1 cellular context compared by ENCODE assay signal in the genomic region with DNA sequence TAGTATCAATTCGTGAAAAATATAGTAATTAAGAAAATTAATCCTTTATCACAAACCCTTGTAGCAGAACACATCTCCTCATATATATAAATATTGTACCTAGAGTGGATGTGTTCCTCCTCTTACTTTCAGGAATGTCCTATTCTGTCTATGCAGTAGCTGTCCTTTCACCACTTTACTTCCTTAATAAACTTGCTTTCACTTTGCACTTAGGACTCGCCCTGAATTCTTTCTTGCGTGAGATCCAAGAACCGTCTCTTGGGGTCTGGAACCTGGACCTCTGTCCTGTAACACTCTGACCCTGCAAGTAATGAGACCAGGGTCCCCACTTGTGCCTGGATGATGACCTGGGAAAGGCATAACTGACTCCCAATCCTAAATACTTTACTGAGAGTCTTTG.
TF ChIP-seq lines count a peak whose summit lies in the region.

No MANE protein-coding gene starts in this region.

TF ChIP-seq in HepG2, 621 proteins besides CTCF, POLR2A, EP300 and RAD21 (continued from another document):
- no peak for TF ChIP-seq HMG20A (CRISPR knock-in tag; IDR thresholded peaks at IDR 0.05; ENCODE audit: borderline replicate concordance)
- no peak for TF ChIP-seq NRL (CRISPR knock-in tag; IDR thresholded peaks at IDR 0.05; ENCODE audit: borderline replicate concordance)
- TF ChIP-seq ISL2 (CRISPR knock-in tag; IDR thresholded peaks at IDR 0.05), result no peak
- TF ChIP-seq, protein P1, sequence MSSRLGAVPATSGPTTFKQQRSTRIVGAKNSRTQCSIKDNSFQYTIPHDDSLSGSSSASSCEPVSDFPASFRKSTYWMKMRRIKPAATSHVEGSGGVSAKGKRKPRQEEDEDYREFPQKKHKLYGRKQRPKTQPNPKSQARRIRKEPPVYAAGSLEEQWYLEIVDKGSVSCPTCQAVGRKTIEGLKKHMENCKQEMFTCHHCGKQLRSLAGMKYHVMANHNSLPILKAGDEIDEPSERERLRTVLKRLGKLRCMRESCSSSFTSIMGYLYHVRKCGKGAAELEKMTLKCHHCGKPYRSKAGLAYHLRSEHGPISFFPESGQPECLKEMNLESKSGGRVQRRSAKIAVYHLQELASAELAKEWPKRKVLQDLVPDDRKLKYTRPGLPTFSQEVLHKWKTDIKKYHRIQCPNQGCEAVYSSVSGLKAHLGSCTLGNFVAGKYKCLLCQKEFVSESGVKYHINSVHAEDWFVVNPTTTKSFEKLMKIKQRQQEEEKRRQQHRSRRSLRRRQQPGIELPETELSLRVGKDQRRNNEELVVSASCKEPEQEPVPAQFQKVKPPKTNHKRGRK (CRISPR knock-in tag; IDR thresholded peaks at IDR 0.05), result no peak
- TF ChIP-seq SALL2 (CRISPR knock-in tag; IDR thresholded peaks at IDR 0.05), result no peak
- TF ChIP-seq, protein P2, sequence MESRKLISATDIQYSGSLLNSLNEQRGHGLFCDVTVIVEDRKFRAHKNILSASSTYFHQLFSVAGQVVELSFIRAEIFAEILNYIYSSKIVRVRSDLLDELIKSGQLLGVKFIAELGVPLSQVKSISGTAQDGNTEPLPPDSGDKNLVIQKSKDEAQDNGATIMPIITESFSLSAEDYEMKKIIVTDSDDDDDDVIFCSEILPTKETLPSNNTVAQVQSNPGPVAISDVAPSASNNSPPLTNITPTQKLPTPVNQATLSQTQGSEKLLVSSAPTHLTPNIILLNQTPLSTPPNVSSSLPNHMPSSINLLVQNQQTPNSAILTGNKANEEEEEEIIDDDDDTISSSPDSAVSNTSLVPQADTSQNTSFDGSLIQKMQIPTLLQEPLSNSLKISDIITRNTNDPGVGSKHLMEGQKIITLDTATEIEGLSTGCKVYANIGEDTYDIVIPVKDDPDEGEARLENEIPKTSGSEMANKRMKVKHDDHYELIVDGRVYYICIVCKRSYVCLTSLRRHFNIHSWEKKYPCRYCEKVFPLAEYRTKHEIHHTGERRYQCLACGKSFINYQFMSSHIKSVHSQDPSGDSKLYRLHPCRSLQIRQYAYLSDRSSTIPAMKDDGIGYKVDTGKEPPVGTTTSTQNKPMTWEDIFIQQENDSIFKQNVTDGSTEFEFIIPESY (CRISPR knock-in tag; IDR thresholded peaks at IDR 0.05), result no peak
- TF ChIP-seq, protein P3, sequence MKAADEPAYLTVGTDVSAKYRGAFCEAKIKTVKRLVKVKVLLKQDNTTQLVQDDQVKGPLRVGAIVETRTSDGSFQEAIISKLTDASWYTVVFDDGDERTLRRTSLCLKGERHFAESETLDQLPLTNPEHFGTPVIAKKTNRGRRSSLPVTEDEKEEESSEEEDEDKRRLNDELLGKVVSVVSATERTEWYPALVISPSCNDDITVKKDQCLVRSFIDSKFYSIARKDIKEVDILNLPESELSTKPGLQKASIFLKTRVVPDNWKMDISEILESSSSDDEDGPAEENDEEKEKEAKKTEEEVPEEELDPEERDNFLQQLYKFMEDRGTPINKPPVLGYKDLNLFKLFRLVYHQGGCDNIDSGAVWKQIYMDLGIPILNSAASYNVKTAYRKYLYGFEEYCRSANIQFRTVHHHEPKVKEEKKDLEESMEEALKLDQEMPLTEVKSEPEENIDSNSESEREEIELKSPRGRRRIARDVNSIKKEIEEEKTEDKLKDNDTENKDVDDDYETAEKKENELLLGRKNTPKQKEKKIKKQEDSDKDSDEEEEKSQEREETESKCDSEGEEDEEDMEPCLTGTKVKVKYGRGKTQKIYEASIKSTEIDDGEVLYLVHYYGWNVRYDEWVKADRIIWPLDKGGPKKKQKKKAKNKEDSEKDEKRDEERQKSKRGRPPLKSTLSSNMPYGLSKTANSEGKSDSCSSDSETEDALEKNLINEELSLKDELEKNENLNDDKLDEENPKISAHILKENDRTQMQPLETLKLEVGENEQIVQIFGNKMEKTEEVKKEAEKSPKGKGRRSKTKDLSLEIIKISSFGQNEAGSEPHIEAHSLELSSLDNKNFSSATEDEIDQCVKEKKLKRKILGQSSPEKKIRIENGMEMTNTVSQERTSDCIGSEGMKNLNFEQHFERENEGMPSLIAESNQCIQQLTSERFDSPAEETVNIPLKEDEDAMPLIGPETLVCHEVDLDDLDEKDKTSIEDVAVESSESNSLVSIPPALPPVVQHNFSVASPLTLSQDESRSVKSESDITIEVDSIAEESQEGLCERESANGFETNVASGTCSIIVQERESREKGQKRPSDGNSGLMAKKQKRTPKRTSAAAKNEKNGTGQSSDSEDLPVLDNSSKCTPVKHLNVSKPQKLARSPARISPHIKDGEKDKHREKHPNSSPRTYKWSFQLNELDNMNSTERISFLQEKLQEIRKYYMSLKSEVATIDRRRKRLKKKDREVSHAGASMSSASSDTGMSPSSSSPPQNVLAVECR (CRISPR knock-in tag; IDR thresholded peaks at IDR 0.05; ENCODE audit: borderline replicate concordance), result no peak
- TF ChIP-seq DNMT3B (CRISPR knock-in tag; conservative IDR thresholded peaks at IDR 0.05), result no peak
- TF ChIP-seq EHMT2 (IDR thresholded peaks at IDR 0.05; ENCODE audit: borderline replicate concordance, low read depth, low read length), result no peak
- TF ChIP-seq, protein P4, sequence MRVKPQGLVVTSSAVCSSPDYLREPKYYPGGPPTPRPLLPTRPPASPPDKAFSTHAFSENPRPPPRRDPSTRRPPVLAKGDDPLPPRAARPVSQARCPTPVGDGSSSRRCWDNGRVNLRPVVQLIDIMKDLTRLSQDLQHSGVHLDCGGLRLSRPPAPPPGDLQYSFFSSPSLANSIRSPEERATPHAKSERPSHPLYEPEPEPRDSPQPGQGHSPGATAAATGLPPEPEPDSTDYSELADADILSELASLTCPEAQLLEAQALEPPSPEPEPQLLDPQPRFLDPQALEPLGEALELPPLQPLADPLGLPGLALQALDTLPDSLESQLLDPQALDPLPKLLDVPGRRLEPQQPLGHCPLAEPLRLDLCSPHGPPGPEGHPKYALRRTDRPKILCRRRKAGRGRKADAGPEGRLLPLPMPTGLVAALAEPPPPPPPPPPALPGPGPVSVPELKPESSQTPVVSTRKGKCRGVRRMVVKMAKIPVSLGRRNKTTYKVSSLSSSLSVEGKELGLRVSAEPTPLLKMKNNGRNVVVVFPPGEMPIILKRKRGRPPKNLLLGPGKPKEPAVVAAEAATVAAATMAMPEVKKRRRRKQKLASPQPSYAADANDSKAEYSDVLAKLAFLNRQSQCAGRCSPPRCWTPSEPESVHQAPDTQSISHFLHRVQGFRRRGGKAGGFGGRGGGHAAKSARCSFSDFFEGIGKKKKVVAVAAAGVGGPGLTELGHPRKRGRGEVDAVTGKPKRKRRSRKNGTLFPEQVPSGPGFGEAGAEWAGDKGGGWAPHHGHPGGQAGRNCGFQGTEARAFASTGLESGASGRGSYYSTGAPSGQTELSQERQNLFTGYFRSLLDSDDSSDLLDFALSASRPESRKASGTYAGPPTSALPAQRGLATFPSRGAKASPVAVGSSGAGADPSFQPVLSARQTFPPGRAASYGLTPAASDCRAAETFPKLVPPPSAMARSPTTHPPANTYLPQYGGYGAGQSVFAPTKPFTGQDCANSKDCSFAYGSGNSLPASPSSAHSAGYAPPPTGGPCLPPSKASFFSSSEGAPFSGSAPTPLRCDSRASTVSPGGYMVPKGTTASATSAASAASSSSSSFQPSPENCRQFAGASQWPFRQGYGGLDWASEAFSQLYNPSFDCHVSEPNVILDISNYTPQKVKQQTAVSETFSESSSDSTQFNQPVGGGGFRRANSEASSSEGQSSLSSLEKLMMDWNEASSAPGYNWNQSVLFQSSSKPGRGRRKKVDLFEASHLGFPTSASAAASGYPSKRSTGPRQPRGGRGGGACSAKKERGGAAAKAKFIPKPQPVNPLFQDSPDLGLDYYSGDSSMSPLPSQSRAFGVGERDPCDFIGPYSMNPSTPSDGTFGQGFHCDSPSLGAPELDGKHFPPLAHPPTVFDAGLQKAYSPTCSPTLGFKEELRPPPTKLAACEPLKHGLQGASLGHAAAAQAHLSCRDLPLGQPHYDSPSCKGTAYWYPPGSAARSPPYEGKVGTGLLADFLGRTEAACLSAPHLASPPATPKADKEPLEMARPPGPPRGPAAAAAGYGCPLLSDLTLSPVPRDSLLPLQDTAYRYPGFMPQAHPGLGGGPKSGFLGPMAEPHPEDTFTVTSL (CRISPR knock-in tag; IDR thresholded peaks at IDR 0.05; ENCODE audit: borderline replicate concordance), result no peak
- TF ChIP-seq MXD4 (CRISPR knock-in tag; IDR thresholded peaks at IDR 0.05), result no peak
- no peak for TF ChIP-seq RXRB (CRISPR knock-in tag; IDR thresholded peaks at IDR 0.05; ENCODE audit: borderline replicate concordance)
- no peak for TF ChIP-seq ZNF83 (CRISPR knock-in tag; IDR thresholded peaks at IDR 0.05; ENCODE audit: borderline replicate concordance)
- TF ChIP-seq MATR3 (CRISPR knock-in tag; IDR thresholded peaks at IDR 0.05), result no peak
- TF ChIP-seq ZNF850 (CRISPR knock-in tag; conservative IDR thresholded peaks at IDR 0.05), result no peak
- no peak for TF ChIP-seq ZNF224 (CRISPR knock-in tag; IDR thresholded peaks at IDR 0.05)
